ENCODE assay signal across 8 cellular contexts in genomic region chrX:71365876-71366673, GRCh38. TPM values are rescaled to one million over a fixed set of nuclear protein-coding genes. Genes with fewer than 3 reads are reported as not detected.
DNase-seq lines count a peak whose midpoint lies in the region; ATAC-seq and TF ChIP-seq lines count a peak whose summit lies in the region.

TSS of gene TAF1 (plus strand) at chrX:71366357. CDS start at chrX:71366375, 18 bp downstream.

- H3K4me3 ChIP-seq in BJ (ENCODE audit: low read depth, low read length), result peak within 1 kb of the TSS; percentile 86
- H3K4me3 ChIP-seq in colonic mucosa, result peak within 1 kb of the TSS; percentile 54

- peak within 1 kb of the TSS; percentile 88 for H3K9ac ChIP-seq in colonic mucosa (ENCODE audit: low read depth in 2 of 2, low read length in 2 of 2)

- ATAC-seq in GM19324 (IDR thresholded peaks at IDR 0.05; ENCODE audit: low FRiP score, unreplicated experiment) (peak; percentile 90), HG03469 (IDR thresholded peaks at IDR 0.05; ENCODE audit: unreplicated experiment) (peak; percentile 81)

- peak within 1 kb of the TSS; percentile 98 for H3K4me3 Mint-ChIP-seq in activated CD4-positive, alpha-beta T cell treated with anti-CD3 and anti-CD28 coated beads, Interleukin-2, amount 10 ng/mL, durations not matched to agents 24 days and 14 days

- POLR2A ChIA-PET in BJ (lab: Charles Lee), result interaction anchor here (0.6 to 1.1 kb wide), 3 partner anchors 8 to 184 kb away, joined by 3 to 4 read pairs (median 3); partner anchors contain the start of gene NONO

- no peaks in the 10 kb centered on the region for H3K27me3 Mint-ChIP-seq in activated CD4-positive, alpha-beta T cell treated with anti-CD3 and anti-CD28 coated beads, Interleukin-2, amount 10 ng/mL, durations not matched to agents 24 days and 14 days

- H3K36me3 ChIP-seq in BJ (ENCODE audit: control insufficient read depth, insufficient read depth, low read length), result peaks cover 2% of the 10 kb centered on the region; the same call in 1 of the 2 replicates
- H3K36me3 ChIP-seq in colonic mucosa, result no peaks in the 10 kb centered on the region

- CTCF ChIA-PET in BJ (lab: Yijun Ruan, JAX), result no interaction called here

- H3K4me1 ChIP-seq in colonic mucosa, result no peaks in the 10 kb centered on the region

- no peaks in the 10 kb centered on the region for H3K27me3 ChIP-seq in BJ (ENCODE audit: control insufficient read depth, insufficient read depth, low read length)
- no peaks in the 10 kb centered on the region for H3K27me3 ChIP-seq in colonic mucosa

- peaks cover 13% of the 10 kb centered on the region for H3K36me3 Mint-ChIP-seq in activated CD4-positive, alpha-beta T cell treated with anti-CD3 and anti-CD28 coated beads, Interleukin-2, amount 10 ng/mL, durations not matched to agents 24 days and 14 days (ENCODE audit: low read depth)

- H3K27ac Mint-ChIP-seq in activated CD4-positive, alpha-beta T cell treated with anti-CD3 and anti-CD28 coated beads, Interleukin-2, amount 10 ng/mL, durations not matched to agents 24 days and 14 days, result peak within 1 kb of the TSS; percentile 100

- DNase-seq in BJ (ENCODE audit: low read depth) (peak; percentile 93), NCI-H526 treated with DMSO at 0.1 percent for 48 hours (lab: John Stamatoyannopoulos, UW) (peak; percentile 94), colonic mucosa (peak; percentile 93), kidney tubule cell (ENCODE audit: low spot score) (peak; percentile 98)
- peak; percentile 96 for DNase-seq in activated CD4-positive, alpha-beta T cell treated with anti-CD3 and anti-CD28 coated beads, Interleukin-2, amount 10 ng/mL, durations not matched to agents 24 days and 14 days
- DNase-seq in stimulated activated CD4-positive, alpha-beta T cell treated with anti-CD3 and anti-CD28 coated beads, Interleukin-1b, Interleukin-23, amount 100 ng/mL, for 24 hours (ENCODE audit: low read depth in 4 of 4, low spot score in 1 of 4), result peak; percentile 53 to 81 (median 68)

- H3K27ac ChIP-seq in colonic mucosa, result peak within 1 kb of the TSS; percentile 78

- intact Hi-C loops in activated CD4-positive, alpha-beta T cell treated with anti-CD3 and anti-CD28 coated beads, Interleukin-2, amount 10 ng/mL, durations not matched to agents 24 days and 14 days (cut with micrococcal nuclease), result loop anchor here (1.0 to 10.0 kb wide), 8 partner anchors 83 to 911 kb away; partner anchors contain the start of genes CXCR3, FOXO4, IL2RG and NONO
- intact Hi-C loops in colonic mucosa (cut with DNase I), result no loop called here

- TF ChIP-seq CTCF in BJ (IDR thresholded peaks at IDR 0.05; ENCODE audit: insufficient read depth, low read depth, low read length) (no peak), colonic mucosa (IDR thresholded peaks at IDR 0.05) (no peak)

- H3K9me3 ChIP-seq in colonic mucosa, result no peaks in the 10 kb centered on the region

- peaks cover 21% of the 10 kb centered on the region for H3K4me1 Mint-ChIP-seq in activated CD4-positive, alpha-beta T cell treated with anti-CD3 and anti-CD28 coated beads, Interleukin-2, amount 10 ng/mL, durations not matched to agents 24 days and 14 days

- H3K9me3 Mint-ChIP-seq in activated CD4-positive, alpha-beta T cell treated with anti-CD3 and anti-CD28 coated beads, Interleukin-2, amount 10 ng/mL, durations not matched to agents 24 days and 14 days, result no peaks in the 10 kb centered on the region

RNA-seq across cellular contexts. Expression of gene TAF1, which starts in this region (rescaled TPM):
- 11.1 and 17.0 TPM in 2 replicates for polyA plus RNA-seq in BJ (2011; rRNA removed)
- 16.2 and 26.8 TPM in 2 replicates for polyA minus RNA-seq in BJ (2011; rRNA and poly(A)+ RNA removed)
- 46.7 and 47.8 TPM in 2 replicates for total RNA-seq in activated CD4-positive, alpha-beta T cell treated with anti-CD3 and anti-CD28 coated beads, Interleukin-2, amount 10 ng/mL, durations not matched to agents 24 days and 14 days
- 10 to 100 TPM; 24.6 to 25.0 TPM for total RNA-seq in colonic mucosa

Comparison
In these comparisons a context has a peak if more than half of its experiments do, and no peak if none do; other contexts are left out.
1. Peak in every context shown above with its lines: DNase-seq, ATAC-seq, H3K4me3 ChIP-seq and H3K27ac ChIP-seq.